2 cellular contexts compared by ENCODE assay signal in genomic region chr2:20236496-20236895, GRCh38.
TF ChIP-seq lines count a peak whose summit lies in the region.

No MANE protein-coding gene starts in this region.

TF ChIP-seq in IMR-90, 13 proteins besides CTCF, POLR2A, EP300 and RAD21:
- no peak for TF ChIP-seq ELK1 (IDR thresholded peaks at IDR 0.05; ENCODE audit: borderline replicate concordance, low read depth, low read length)
- TF ChIP-seq MXI1 (IDR thresholded peaks at IDR 0.05; ENCODE audit: borderline replicate concordance, low read depth, low read length) = no peak
- TF ChIP-seq SMC3 (IDR thresholded peaks at IDR 0.05; ENCODE audit: low read depth, low read length) = no peak
- no peak for TF ChIP-seq MAZ (IDR thresholded peaks at IDR 0.05; ENCODE audit: borderline replicate concordance, low read depth, low read length)
- no peak for TF ChIP-seq CHD1 (IDR thresholded peaks at IDR 0.05; ENCODE audit: low read depth, low read length)
- no peak for TF ChIP-seq USF2 (IDR thresholded peaks at IDR 0.05; ENCODE audit: low read depth, low read length)
- no peak for TF ChIP-seq NFE2L2 (IDR thresholded peaks at IDR 0.05; ENCODE audit: low read depth, low read length)
- no peak for TF ChIP-seq RFX5 (IDR thresholded peaks at IDR 0.05; ENCODE audit: low read depth, low read length)
- no peak for TF ChIP-seq FOS (IDR thresholded peaks at IDR 0.05; ENCODE audit: low read depth, low read length)
- no peak for TF ChIP-seq MAFK (IDR thresholded peaks at IDR 0.05; ENCODE audit: low read depth, low read length)

TF ChIP-seq in K562, 482 proteins besides CTCF, POLR2A, EP300 and RAD21:
- TF ChIP-seq NELFE (IDR thresholded peaks at IDR 0.05; ENCODE audit: insufficient read depth, insufficient read length) (no peak), PHF8 (IDR thresholded peaks at IDR 0.05; ENCODE audit: borderline replicate concordance, low read length) (no peak), SMARCA5 (IDR thresholded peaks at IDR 0.05) (no peak), SAFB2 (IDR thresholded peaks at IDR 0.05; ENCODE audit: borderline replicate concordance, low read depth, low read length, severe bottlenecking) (no peak), CHD7 (IDR thresholded peaks at IDR 0.05; ENCODE audit: low read depth, low read length) (no peak), ZNF655 (CRISPR knock-in tag; IDR thresholded peaks at IDR 0.05) (no peak), HMGN3 (IDR thresholded peaks at IDR 0.05; ENCODE audit: borderline replicate concordance, extremely low read depth, insufficient read length, low read depth, low read length) (no peak), ETS1 (conservative IDR thresholded peaks at IDR 0.05; ENCODE audit: control insufficient read depth, low read depth, low read length) (no peak), DPF2 (IDR thresholded peaks at IDR 0.05) (no peak), HMBOX1 (IDR thresholded peaks at IDR 0.05) (no peak), ZNF407 (IDR thresholded peaks at IDR 0.05; ENCODE audit: low read depth) (no peak), BCLAF1 (IDR thresholded peaks at IDR 0.05; ENCODE audit: borderline replicate concordance in 1 of 2, control insufficient read depth in 1 of 2, low read depth in 2 of 2, low read length in 1 of 2) (no peak), MYC (IDR thresholded peaks at IDR 0.05; ENCODE audit: low read depth, low read length) (no peak), MYC (CRISPR knock-in tag; IDR thresholded peaks at IDR 0.05; ENCODE audit: borderline replicate concordance, low read depth) (no peak)
